In genomic region chr2:236745420-236746210, GRCh38 we compare ENCODE assay signal across 10 cellular contexts.
DNase-seq lines count a peak whose midpoint lies in the region; ATAC-seq and TF ChIP-seq lines count a peak whose summit lies in the region.
"Had no signal": no experiment of that assay in that cellular context is flagged by ENCODE, and none has a peak within 500 bp of the region (broad histone marks: within the 10 kb centered on the region; RNA-seq: fewer than 3 reads in every experiment).

No MANE protein-coding gene starts in this region.

- H3K36me3 ChIP-seq in SJSA1 (no peaks in the 10 kb centered on the region), smooth muscle cell (ENCODE audit: low read depth) (no peaks in the 10 kb centered on the region)

- no peak for ATAC-seq in GM21737 (IDR thresholded peaks at IDR 0.05; ENCODE audit: unreplicated experiment)
- ATAC-seq: mucosa of descending colon, T-cell had no signal

- H3K4me1 ChIP-seq in SJSA1 (replicated peaks) (peaks cover 51% of the 10 kb centered on the region), smooth muscle cell (ENCODE audit: low read depth) (peaks cover 28% of the 10 kb centered on the region)

- WGBS in smooth muscle cell (ENCODE audit: low lambda C conversion rate): 36% methylated on average over 5 of the region's 5 CpGs

- no peaks in the 10 kb centered on the region for H3K79me2 ChIP-seq in smooth muscle cell (ENCODE audit: low read depth)

- H3K27me3 ChIP-seq in SJSA1 (replicated peaks): no peaks in the 10 kb centered on the region
- H3K27me3 ChIP-seq in smooth muscle cell (ENCODE audit: low read depth): no peaks in the 10 kb centered on the region

- H3K4me3 ChIP-seq in SJSA1 (no peak overlapping the region), smooth muscle cell (no peak overlapping the region)
- H3K4me3 ChIP-seq: mucosa of descending colon had no signal

- DNase-seq in HCEC 1CT: peak; percentile 71
- DNase-seq in SJSA1 (ENCODE audit: low read depth in 1 of 2, low spot score in 2 of 2): peak; percentile 93 to 94
- peak; percentile 26 for DNase-seq in fibroblast of the conjunctiva (ENCODE audit: low read depth)
- DNase-seq in smooth muscle cell (lab: John Stamatoyannopoulos, UW; ENCODE audit: unreplicated experiment): no peak
- DNase-seq in NCI-H2029 (lab: John Stamatoyannopoulos, UW): no peak
- DNase-seq in nucleus accumbens (lab: John Stamatoyannopoulos, UW): no peak
- no peak for DNase-seq in NCI-H187 treated with DMSO at 0.1 percent for 48 hours (lab: John Stamatoyannopoulos, UW)
- DNase-seq: mucosa of descending colon, T-cell had no signal

- peak overlapping the region; percentile 76 for H3K4me2 ChIP-seq in smooth muscle cell

- H3K9me3 ChIP-seq in SJSA1 (replicated peaks) (no peaks in the 10 kb centered on the region), smooth muscle cell (replicated peaks; ENCODE audit: low read depth) (no peaks in the 10 kb centered on the region)
- H3K9me3 ChIP-seq: mucosa of descending colon had no signal

- no peaks in the 10 kb centered on the region for H4K20me1 ChIP-seq in smooth muscle cell (ENCODE audit: low read depth)

- H3K9ac ChIP-seq in smooth muscle cell (ENCODE audit: low read depth): peak overlapping the region; percentile 23

- no peak for TF ChIP-seq CTCF in smooth muscle cell (IDR thresholded peaks at IDR 0.05; ENCODE audit: borderline replicate concordance, insufficient read depth, poor library complexity, severe bottlenecking)

- peaks cover 25% of the 10 kb centered on the region for H3F3A ChIP-seq in smooth muscle cell (ENCODE audit: low read depth)

- no peak overlapping the region for H2AFZ ChIP-seq in smooth muscle cell (ENCODE audit: low read depth)

- H3K27ac ChIP-seq in SJSA1: peak overlapping the region; percentile 93
- H3K27ac ChIP-seq in smooth muscle cell (ENCODE audit: low read depth): peak overlapping the region; percentile 80

Comparison
In these comparisons a context has a peak if more than half of its experiments do, and no peak if none do; other contexts are left out.
1. DNase-seq: peak in HCEC 1CT (single experiment), SJSA1 (2 of 2) and fibroblast of the conjunctiva (single experiment); none in smooth muscle cell (single experiment), NCI-H2029 (single experiment), nucleus accumbens (0 of 56) and NCI-H187 treated with DMSO at 0.1 percent for 48 hours (single experiment).